Comparison of ENCODE assay signal across 10 cellular contexts in the genomic region with DNA sequence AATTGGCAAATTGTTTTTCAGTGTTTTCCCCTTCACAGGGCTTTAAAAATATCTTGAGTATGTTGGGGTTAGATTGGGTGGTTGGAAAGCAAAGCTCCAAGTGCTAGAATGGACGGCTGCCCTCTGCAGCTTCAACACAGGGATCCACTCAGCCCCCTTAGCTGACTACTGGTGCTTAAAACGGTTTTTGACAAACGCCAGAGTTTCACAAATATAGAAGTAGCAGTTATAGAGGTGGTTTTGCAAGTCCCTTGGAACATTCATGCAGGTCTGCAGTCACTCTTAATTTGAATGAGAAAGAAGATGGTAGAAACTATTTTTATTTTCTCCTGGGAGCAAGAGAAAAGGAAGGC.
A peak's percentile ranks its signal among the peaks of the same experiment; 100 is the strongest.
DNase-seq lines count a peak whose midpoint lies in the region; ATAC-seq, FAIRE-seq and TF ChIP-seq lines count a peak whose summit lies in the region.
"Had no signal": no experiment of that assay in that cellular context is flagged by ENCODE, and none has a peak within 500 bp of the region (broad histone marks: within the 10 kb centered on the region; RNA-seq: fewer than 3 reads in every experiment).

No MANE protein-coding gene starts in this region.

- H3K9me3 ChIP-seq in MG63 (no peaks in the 10 kb centered on the region), endothelial cell of umbilical vein (replicated peaks; ENCODE audit: control insufficient read depth, insufficient read depth, low read length) (no peaks in the 10 kb centered on the region), osteoblast (ENCODE audit: low read depth, low read length) (no peaks in the 10 kb centered on the region)

- peak overlapping the region; percentile 27 for H3K4me2 ChIP-seq in endothelial cell of umbilical vein (ENCODE audit: insufficient read depth, low read length)
- peak overlapping the region; percentile 91 for H3K4me2 ChIP-seq in osteoblast (ENCODE audit: insufficient read depth, low read length)

- H3K4me1 Mint-ChIP-seq in Calu3 (ENCODE audit: low read depth, unreplicated experiment): peaks cover 15% of the 10 kb centered on the region
- peaks cover 38% of the 10 kb centered on the region for H3K4me1 Mint-ChIP-seq in activated CD8-positive, alpha-beta T cell treated with anti-CD3 and anti-CD28 coated beads, Interleukin-2, amount 10 ng/mL, durations not matched to agents 7 days and 5 days (ENCODE audit: low read depth)

- FAIRE-seq in endothelial cell of umbilical vein (lab: Jason Lieb, UNC): no peak
- FAIRE-seq: bronchial epithelial cell, G401.6 had no signal

- peaks cover 5% of the 10 kb centered on the region for H3K36me3 Mint-ChIP-seq in Calu3 (ENCODE audit: insufficient read depth, unreplicated experiment)
- no peaks in the 10 kb centered on the region for H3K36me3 Mint-ChIP-seq in activated CD8-positive, alpha-beta T cell treated with anti-CD3 and anti-CD28 coated beads, Interleukin-2, amount 10 ng/mL, durations not matched to agents 7 days and 5 days (ENCODE audit: low read depth)

- no peak overlapping the region for H3K9ac ChIP-seq in endothelial cell of umbilical vein (replicated peaks; ENCODE audit: extremely low read depth, insufficient read depth, low read length)

- BruUV-seq in Calu3 (replicated peaks; lab: Mats Ljungman, UMichigan) (no TSS peak), endothelial cell of umbilical vein (replicated peaks; lab: Mats Ljungman, UMichigan) (no TSS peak)

- peaks cover 56% of the 10 kb centered on the region for H3K79me2 ChIP-seq in endothelial cell of umbilical vein (ENCODE audit: control insufficient read depth, insufficient read depth, low read length)
- peaks cover 74% of the 10 kb centered on the region for H3K79me2 ChIP-seq in osteoblast (ENCODE audit: insufficient read depth, low read length)

- H3K27ac ChIP-seq in endothelial cell of umbilical vein (ENCODE audit: insufficient read depth, low read depth, low read length) (no peak overlapping the region), osteoblast (ENCODE audit: low read depth, low read length) (peak overlapping the region; percentile 94)

- dilution Hi-C loops in endothelial cell of umbilical vein (cut with MboI; ENCODE audit: extremely low pct_ligation_motif_present, low sequenced_read_pairs): no loop called here

- no peaks in the 10 kb centered on the region for H3K9me3 Mint-ChIP-seq in Calu3 (ENCODE audit: low read depth, unreplicated experiment)
- H3K9me3 Mint-ChIP-seq in activated CD8-positive, alpha-beta T cell treated with anti-CD3 and anti-CD28 coated beads, Interleukin-2, amount 10 ng/mL, durations not matched to agents 7 days and 5 days (ENCODE audit: insufficient read depth): no peaks in the 10 kb centered on the region

- no peak for DNase-seq in Calu3
- no peak for DNase-seq in MG63
- no peak for DNase-seq in endothelial cell of umbilical vein (ENCODE audit: low read depth, low spot score)
- no peak for DNase-seq in osteoblast (ENCODE audit: insufficient read length, low spot score, missing footprints)
- no peak for DNase-seq in hypothalamus (lab: John Stamatoyannopoulos, UW)
- DNase-seq in SHP77 (lab: John Stamatoyannopoulos, UW): no peak
- no peak for DNase-seq in activated CD8-positive, alpha-beta T cell treated with anti-CD3 and anti-CD28 coated beads, Interleukin-2, amount 10 ng/mL, durations not matched to agents 7 days and 5 days
- DNase-seq in epidermal melanocyte (ENCODE audit: insufficient read length, low spot score): no peak

- no peak overlapping the region for H2AFZ ChIP-seq in endothelial cell of umbilical vein (ENCODE audit: low read depth, low read length)
- H2AFZ ChIP-seq in osteoblast (ENCODE audit: low read length): peak overlapping the region; percentile 30

- intact Hi-C loops in Calu3 (cut with micrococcal nuclease; ENCODE audit: unreplicated experiment) (loop anchor here (2.0 kb wide), 1 partner anchor 172 kb away; no protein-coding TSS in a partner anchor), endothelial cell of umbilical vein (cut with micrococcal nuclease) (loop anchor here (5.0 kb wide), 1 partner anchor 69 kb away; no protein-coding TSS in a partner anchor)

- no peaks in the 10 kb centered on the region for H3K27me3 Mint-ChIP-seq in Calu3 (ENCODE audit: unreplicated experiment)
- H3K27me3 Mint-ChIP-seq in activated CD8-positive, alpha-beta T cell treated with anti-CD3 and anti-CD28 coated beads, Interleukin-2, amount 10 ng/mL, durations not matched to agents 7 days and 5 days (ENCODE audit: low read depth): no peaks in the 10 kb centered on the region

- CTCF ChIA-PET in Calu3 (lab: Charles Lee): no interaction called here
- CTCF ChIA-PET in endothelial cell of umbilical vein (lab: Charles Lee): interaction anchor here (1.1 to 3.6 kb wide), 7 partner anchors 9 to 388 kb away, joined by 3 to 12 read pairs (median 5); no protein-coding TSS in a partner anchor
- CTCF ChIA-PET in activated CD8-positive, alpha-beta T cell treated with anti-CD3 and anti-CD28 coated beads, Interleukin-2, amount 10 ng/mL, durations not matched to agents 7 days and 5 days (lab: Charles Lee): interaction anchor here (1.2 to 1.4 kb wide), 2 partner anchors 20 to 321 kb away, joined by 4 to 5 read pairs; no protein-coding TSS in a partner anchor

- H3K4me1 ChIP-seq in endothelial cell of umbilical vein (ENCODE audit: control insufficient read depth, extremely low read depth, insufficient read depth, low read length) (peaks cover 42% of the 10 kb centered on the region), osteoblast (ENCODE audit: insufficient read depth, low read length) (peaks cover 51% of the 10 kb centered on the region)

- H3K36me3 ChIP-seq in MG63 (no peaks in the 10 kb centered on the region), endothelial cell of umbilical vein (ENCODE audit: control insufficient read depth in 2 of 2, extremely low read depth in 1 of 2, insufficient read depth in 2 of 2, low read length in 2 of 2) (no peaks in the 10 kb centered on the region), osteoblast (ENCODE audit: insufficient read depth, low read length) (no peaks in the 10 kb centered on the region)

- H3K27me3 ChIP-seq in MG63: no peaks in the 10 kb centered on the region
- no peaks in the 10 kb centered on the region for H3K27me3 ChIP-seq in endothelial cell of umbilical vein (ENCODE audit: control insufficient read depth in 2 of 2, insufficient read depth in 2 of 2, low read length in 2 of 2)
- H3K27me3 ChIP-seq in osteoblast (ENCODE audit: insufficient read depth, low read length): no peaks in the 10 kb centered on the region

- no peak for TF ChIP-seq CTCF in Calu3 (IDR thresholded peaks at IDR 0.05; ENCODE audit: unreplicated experiment)
- TF ChIP-seq CTCF in endothelial cell of umbilical vein (IDR thresholded peaks at IDR 0.05; ENCODE audit: extremely low read depth in 1 of 2, insufficient read depth in 1 of 2, low read depth in 1 of 2, low read length in 2 of 2): no peak
- no peak for TF ChIP-seq CTCF in osteoblast (IDR thresholded peaks at IDR 0.05; ENCODE audit: extremely low read depth, low read depth, low read length)

- H3K27ac Mint-ChIP-seq in Calu3 (ENCODE audit: unreplicated experiment): peak overlapping the region; percentile 58
- no peak overlapping the region for H3K27ac Mint-ChIP-seq in activated CD8-positive, alpha-beta T cell treated with anti-CD3 and anti-CD28 coated beads, Interleukin-2, amount 10 ng/mL, durations not matched to agents 7 days and 5 days

- H3K4me3 ChIP-seq in MG63: peak overlapping the region; percentile 17
- no peak overlapping the region for H3K4me3 ChIP-seq in endothelial cell of umbilical vein (replicated peaks in 1 of 3; ENCODE audit: insufficient read depth in 1 of 3, low read depth in 1 of 3, low read length in 3 of 3)
- peak overlapping the region; percentile 64 for H3K4me3 ChIP-seq in osteoblast (ENCODE audit: insufficient read depth, low read length)

- no peak for TF ChIP-seq POLR2A in endothelial cell of umbilical vein (IDR thresholded peaks at IDR 0.05; ENCODE audit: low read depth, low read length)

- H3K4me3 Mint-ChIP-seq in Calu3 (ENCODE audit: low read depth, unreplicated experiment): peak overlapping the region; percentile 26
- H3K4me3 Mint-ChIP-seq in activated CD8-positive, alpha-beta T cell treated with anti-CD3 and anti-CD28 coated beads, Interleukin-2, amount 10 ng/mL, durations not matched to agents 7 days and 5 days: no peak overlapping the region

- POLR2A ChIA-PET in endothelial cell of umbilical vein (lab: Charles Lee): no interaction called here
- POLR2A ChIA-PET in activated CD8-positive, alpha-beta T cell treated with anti-CD3 and anti-CD28 coated beads, Interleukin-2, amount 10 ng/mL, durations not matched to agents 7 days and 5 days (lab: Charles Lee): no interaction called here

- no peaks in the 10 kb centered on the region for H3K9me1 ChIP-seq in endothelial cell of umbilical vein (replicated peaks; ENCODE audit: control insufficient read depth, extremely low read depth, insufficient read depth, low read length)

- no peak for ATAC-seq in activated CD8-positive, alpha-beta T cell treated with anti-CD3 and anti-CD28 coated beads, Interleukin-2, amount 10 ng/mL, durations not matched to agents 7 days and 5 days

- no peaks in the 10 kb centered on the region for H4K20me1 ChIP-seq in endothelial cell of umbilical vein (replicated peaks; ENCODE audit: control insufficient read depth, extremely low read depth, insufficient read depth, low read length)
- H4K20me1 ChIP-seq in osteoblast (ENCODE audit: insufficient read depth, low read length): peaks cover 5% of the 10 kb centered on the region

TF ChIP-seq in endothelial cell of umbilical vein, 7 proteins besides CTCF, POLR2A, EP300 and RAD21:
- TF ChIP-seq MYC (IDR thresholded peaks at IDR 0.05; ENCODE audit: low read depth, low read length) (no peak), GATA2 (IDR thresholded peaks at IDR 0.05; ENCODE audit: insufficient read depth, insufficient read length, low read depth, low read length) (no peak), FOS (IDR thresholded peaks at IDR 0.05; ENCODE audit: borderline replicate concordance, insufficient read depth, low read length) (no peak), EZH2 (IDR thresholded peaks at IDR 0.05; ENCODE audit: borderline replicate concordance, low read depth, low read length, severe bottlenecking) (no peak), POLR2AphosphoS5 (IDR thresholded peaks at IDR 0.05; ENCODE audit: insufficient read depth, low read depth, low read length) (no peak), JUN (IDR thresholded peaks at IDR 0.05; ENCODE audit: borderline replicate concordance, insufficient read depth, insufficient read length, low read depth) (no peak)
- TF ChIP-seq, protein P1, sequence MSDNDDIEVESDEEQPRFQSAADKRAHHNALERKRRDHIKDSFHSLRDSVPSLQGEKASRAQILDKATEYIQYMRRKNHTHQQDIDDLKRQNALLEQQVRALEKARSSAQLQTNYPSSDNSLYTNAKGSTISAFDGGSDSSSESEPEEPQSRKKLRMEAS (IDR thresholded peaks at IDR 0.05; ENCODE audit: insufficient read depth, insufficient read length): no peak

Comparison
In these comparisons a context has a peak if more than half of its experiments do, and no peak if none do; other contexts are left out.
1. H3K4me3 ChIP-seq: peak in MG63 (single experiment) and osteoblast (single experiment); none in endothelial cell of umbilical vein (0 of 3).